Comparison of ENCODE assay signal across 8 cellular contexts in genomic region chr17:28746611-28747045, GRCh38. TPM values are rescaled to one million over a fixed set of nuclear protein-coding genes. Genes with fewer than 3 reads are reported as not detected.
DNase-seq lines count a peak whose midpoint lies in the region; ATAC-seq and TF ChIP-seq lines count a peak whose summit lies in the region.

No MANE protein-coding gene starts in this region.

- H3K27ac Mint-ChIP-seq in mesothelial cell of epicardium: peak overlapping the region; percentile 98

- peak overlapping the region; percentile 93 to 98 (median 94) for H3K27ac ChIP-seq in body of pancreas

- H3K36me3 ChIP-seq in body of pancreas (replicated peaks in 1 of 2; ENCODE audit: insufficient read depth in 1 of 2, low read depth in 2 of 2): peaks cover 0 to 7% of the 10 kb centered on the region in 2 donors

- peaks cover 71% of the 10 kb centered on the region for H3K4me1 ChIP-seq in body of pancreas

- ATAC-seq in body of pancreas (peak; percentile 56), HG02870 (IDR thresholded peaks at IDR 0.05; ENCODE audit: unreplicated experiment) (no peak)

- no peak for TF ChIP-seq CTCF in body of pancreas (IDR thresholded peaks at IDR 0.05)
- TF ChIP-seq CTCF in mesothelial cell of epicardium (IDR thresholded peaks at IDR 0.05; ENCODE audit: unreplicated experiment): no peak

- no peak overlapping the region for H3K4me3 ChIP-seq in body of pancreas

- intact Hi-C loops in body of pancreas (cut with DNase I): no loop called here

- no peaks in the 10 kb centered on the region for H3K27me3 Mint-ChIP-seq in mesothelial cell of epicardium (ENCODE audit: low read depth)

- no peaks in the 10 kb centered on the region for H3K27me3 ChIP-seq in body of pancreas

- TF ChIP-seq POLR2A in body of pancreas (IDR thresholded peaks at IDR 0.05): no peak

- DNase-seq in COLO668 (lab: John Stamatoyannopoulos, UW; ENCODE audit: unreplicated experiment) (peak; percentile 61), NCI-H2029 (lab: John Stamatoyannopoulos, UW) (peak; percentile 90), body of pancreas (peak; percentile 83 to 93 (median 92)), mesothelial cell of epicardium (ENCODE audit: low spot score in 2 of 2, unreplicated experiment in 2 of 2) (no peak), NCI-H128 (lab: John Stamatoyannopoulos, UW; ENCODE audit: unreplicated experiment) (no peak)
- DNase-seq in stimulated activated CD4-positive, alpha-beta T cell treated with anti-CD3 and anti-CD28 coated beads, Interleukin-4, amount 100 ng/mL, for 1 hour: no peak
- no peak for DNase-seq in activated CD8-positive, alpha-beta memory T cell treated with anti-CD3 and anti-CD28 coated beads for 24 hours

- WGBS in body of pancreas, 2 donors: 4 to 20% methylated on average over 1 to 5 of the region's 5 CpGs

- peak overlapping the region; percentile 89 for H3K4me3 Mint-ChIP-seq in mesothelial cell of epicardium

- H3K9me3 ChIP-seq in body of pancreas: no peaks in the 10 kb centered on the region

- H3K36me3 Mint-ChIP-seq in mesothelial cell of epicardium: peaks cover 3% of the 10 kb centered on the region

- H3K9me3 Mint-ChIP-seq in mesothelial cell of epicardium: no peaks in the 10 kb centered on the region

- H3K4me1 Mint-ChIP-seq in mesothelial cell of epicardium: peaks cover 32% of the 10 kb centered on the region

RNA-seq across cellular contexts. Expression of gene TRAF4, which starts 2.8 kb away (rescaled TPM):
- total RNA-seq in body of pancreas: 10 to 100 TPM; 27.5 to 48.1 TPM
- total RNA-seq in mesothelial cell of epicardium: 252 to 259 TPM (median 254 TPM) in 3 replicates

RNA-seq across cellular contexts. Expression of gene NEK8, which starts 18.0 kb away (rescaled TPM):
- 10 to 100 TPM in 1 of 2 donors, 1 to 10 TPM in 1; 2.9 to 18.5 TPM for total RNA-seq in body of pancreas
- 5.2 to 7.6 TPM (median 5.9 TPM) in 3 replicates for total RNA-seq in mesothelial cell of epicardium

RNA-seq across cellular contexts. Expression of gene TLCD1, which starts 20.6 kb away (rescaled TPM):
- 1 to 10 TPM; 2.0 to 3.1 TPM for total RNA-seq in body of pancreas
- total RNA-seq in mesothelial cell of epicardium: 2.3 to 3.8 TPM (median 3.3 TPM) in 3 replicates

RNA-seq across cellular contexts. Expression of gene RPL23A, which starts 26.8 kb away (rescaled TPM):
- total RNA-seq in body of pancreas: 100 to 1,000 TPM; 208 to 220 TPM
- 1,669 to 1,804 TPM (median 1,792 TPM) in 3 replicates for total RNA-seq in mesothelial cell of epicardium

RNA-seq across cellular contexts. Expression of gene RAB34, which starts 29.0 kb away (rescaled TPM):
- total RNA-seq in body of pancreas (10 to 100 TPM; 18.2 to 61.3 TPM), mesothelial cell of epicardium (172 to 181 TPM (median 178 TPM) in 3 replicates)

Comparison
In these comparisons a context has a peak if more than half of its experiments do, and no peak if none do; other contexts are left out.
1. DNase-seq: peak in COLO668 (single experiment), NCI-H2029 (single experiment) and body of pancreas (4 of 4); none in mesothelial cell of epicardium (0 of 2), NCI-H128 (single experiment), stimulated activated CD4-positive, alpha-beta T cell treated with anti-CD3 and anti-CD28 coated beads, Interleukin-4, amount 100 ng/mL, for 1 hour (single experiment) and activated CD8-positive, alpha-beta memory T cell treated with anti-CD3 and anti-CD28 coated beads for 24 hours (single experiment).